8 cellular contexts compared by ENCODE assay signal in the genomic region with DNA sequence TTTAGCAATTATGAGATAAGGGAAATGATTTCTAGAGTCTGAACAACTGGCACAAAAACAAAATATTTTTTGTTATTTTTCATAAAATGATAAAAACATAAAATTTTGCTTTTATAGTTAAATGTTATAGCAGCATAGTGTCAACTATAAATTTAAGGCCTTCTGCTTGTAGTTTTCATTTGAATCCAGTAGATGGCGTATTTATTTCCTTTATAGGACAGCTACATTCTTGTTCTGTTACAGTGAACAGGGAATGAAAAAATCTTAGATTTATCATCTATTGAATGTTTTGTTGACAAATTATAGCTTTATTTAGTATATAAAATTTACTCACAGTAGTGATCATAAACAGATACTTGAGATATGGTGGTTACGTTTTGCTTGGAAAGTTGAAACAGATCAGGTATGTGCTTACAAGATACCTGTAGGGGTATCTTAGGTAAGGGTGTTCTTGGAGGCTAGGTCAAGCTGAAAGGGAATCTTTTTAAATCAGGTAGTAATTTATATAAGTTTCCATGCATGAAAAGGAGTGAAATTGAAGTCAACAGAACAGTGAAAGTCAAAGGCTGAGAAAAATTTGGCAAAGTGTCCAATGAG.
DNase-seq lines count a peak whose midpoint lies in the region; ATAC-seq, FAIRE-seq and TF ChIP-seq lines count a peak whose summit lies in the region.

No MANE protein-coding gene starts in this region.

- no peaks in the 10 kb centered on the region for H3K27me3 Mint-ChIP-seq in nephron (ENCODE audit: low read depth)

- no peaks in the 10 kb centered on the region for H3K27me3 ChIP-seq in bronchial epithelial cell (ENCODE audit: control insufficient read depth, insufficient read depth, low read length)

- ATAC-seq in HG02798 (IDR thresholded peaks at IDR 0.05; ENCODE audit: poor library complexity, unreplicated experiment): peak; percentile 79

- DNase-seq in NCI-H2171 treated with DMSO at 0.1 percent for 48 hours (lab: John Stamatoyannopoulos, UW): peak; percentile 67
- no peak for DNase-seq in NCI-H2171 (lab: John Stamatoyannopoulos, UW)
- peak; percentile 38 for DNase-seq in NCI-H146 treated with DMSO at 0.1 percent for 48 hours (lab: John Stamatoyannopoulos, UW; ENCODE audit: unreplicated experiment)
- peak; percentile 39 for DNase-seq in bronchial epithelial cell (ENCODE audit: low read depth)
- no peak for DNase-seq in activated CD8-positive, alpha-beta memory T cell treated with anti-CD3 and anti-CD28 coated beads, Interleukin-2, amount 50 U/mL, for 4 hours
- no peak for DNase-seq in stimulated activated CD4-positive, alpha-beta T cell treated with anti-CD3 and anti-CD28 coated beads, Interleukin-4, amount 100 ng/mL, for 24 hours

- H3K27ac Mint-ChIP-seq in nephron: no peak overlapping the region

- no peaks in the 10 kb centered on the region for H3K36me3 Mint-ChIP-seq in nephron (ENCODE audit: low read depth)

- H3K9me3 Mint-ChIP-seq in nephron: no peaks in the 10 kb centered on the region

- peaks cover 4% of the 10 kb centered on the region for H3K4me1 Mint-ChIP-seq in nephron

- FAIRE-seq in bronchial epithelial cell (lab: Jason Lieb, UNC): no peak

- no peak overlapping the region for H3K4me3 Mint-ChIP-seq in nephron

- TF ChIP-seq CTCF in bronchial epithelial cell (IDR thresholded peaks at IDR 0.05; ENCODE audit: insufficient read depth, low read length, severe bottlenecking) (peak; percentile 25), nephron (IDR thresholded peaks at IDR 0.05; ENCODE audit: unreplicated experiment in 3 of 3) (peak; percentile 63 to 82 (median 70))

- no peaks in the 10 kb centered on the region for H3K36me3 ChIP-seq in bronchial epithelial cell (ENCODE audit: control insufficient read depth, insufficient read depth, low read length)

- H3K4me3 ChIP-seq in bronchial epithelial cell (ENCODE audit: low read depth, low read length): no peak overlapping the region

Comparison
In these comparisons a context has a peak if more than half of its experiments do, and no peak if none do; other contexts are left out.
1. DNase-seq: peak in NCI-H2171 treated with DMSO at 0.1 percent for 48 hours (single experiment), NCI-H146 treated with DMSO at 0.1 percent for 48 hours (single experiment) and bronchial epithelial cell (single experiment); none in NCI-H2171 (single experiment), activated CD8-positive, alpha-beta memory T cell treated with anti-CD3 and anti-CD28 coated beads, Interleukin-2, amount 50 U/mL, for 4 hours (single experiment) and stimulated activated CD4-positive, alpha-beta T cell treated with anti-CD3 and anti-CD28 coated beads, Interleukin-4, amount 100 ng/mL, for 24 hours (single experiment).